In genomic region chr9:129783516-129784361, GRCh38 we compare ENCODE assay signal across 8 cellular contexts. TPM values are rescaled to one million over a fixed set of nuclear protein-coding genes. Genes with fewer than 3 reads are reported as not detected.
DNase-seq lines count a peak whose midpoint lies in the region; ATAC-seq, FAIRE-seq and TF ChIP-seq lines count a peak whose summit lies in the region.

No MANE protein-coding gene starts in this region.

- 37 to 40% methylated on average over 13 to 14 of the region's 14 CpGs for WGBS in GM23248 (ENCODE audit: low coverage in 1 of 2, low lambda C conversion rate in 2 of 2, missing lambda C conversion rate in 2 of 2), 2 experiments
- 19% methylated on average over 14 of the region's 14 CpGs for WGBS in HepG2 (ENCODE audit: low lambda C conversion rate)

- H3K79me2 ChIP-seq in GM23248 (ENCODE audit: insufficient read depth) (no peaks in the 10 kb centered on the region), HepG2 (ENCODE audit: insufficient read depth, low read length) (no peaks in the 10 kb centered on the region)

- no peak for TF ChIP-seq POLR2A in HepG2 (IDR thresholded peaks at IDR 0.05; ENCODE audit: insufficient read depth in 1 of 2, low read depth in 2 of 2, low read length in 2 of 2)

- H3F3A ChIP-seq in GM23248 (ENCODE audit: insufficient read depth) = peaks cover 20% of the 10 kb centered on the region

- H3K9ac ChIP-seq in GM23248 = no peak overlapping the region
- H3K9ac ChIP-seq in HepG2 (ENCODE audit: insufficient read depth, low read depth, low read length) = no peak overlapping the region

- peaks cover 4% of the 10 kb centered on the region for H3K4me1 Mint-ChIP-seq in activated CD4-positive, alpha-beta T cell treated with anti-CD3 and anti-CD28 coated beads for 36 hours
- peaks cover 4% of the 10 kb centered on the region for H3K4me1 Mint-ChIP-seq in chondrocyte (ENCODE audit: low read depth)

- in situ Hi-C loops in GM23248 (cut with MboI) (loop anchor here (5.0 to 10.0 kb wide), 2 partner anchors 46 to 649 kb away; no protein-coding TSS in a partner anchor), HepG2 (cut with HindIII; ENCODE audit: extremely low pct_ligation_motif_present, low pct_unique_long_range_greater_than_20kb) (loop anchor here (5.0 to 10.0 kb wide), 2 partner anchors 46 to 139 kb away; partner anchors contain the start of gene ASB6)

- H3K4me3 ChIP-seq in GM23248 (no peak overlapping the region), HepG2 (replicated peaks in 1 of 3; ENCODE audit: insufficient read depth in 1 of 3, low read depth in 2 of 3, low read length in 3 of 3) (no peak overlapping the region)

- H3K9me3 ChIP-seq in GM23248 (ENCODE audit: low read depth) = no peaks in the 10 kb centered on the region
- no peaks in the 10 kb centered on the region for H3K9me3 ChIP-seq in HepG2 (ENCODE audit: low read length)

- no peak for TF ChIP-seq EP300 in HepG2 (IDR thresholded peaks at IDR 0.05; ENCODE audit: low read depth in 2 of 2, low read length in 2 of 2)
- TF ChIP-seq EP300 in HepG2 (CRISPR knock-in tag; IDR thresholded peaks at IDR 0.05; ENCODE audit: borderline replicate concordance) = no peak

- H3K4me3 Mint-ChIP-seq in activated CD4-positive, alpha-beta T cell treated with anti-CD3 and anti-CD28 coated beads for 36 hours = no peak overlapping the region
- no peak overlapping the region for H3K4me3 Mint-ChIP-seq in chondrocyte (ENCODE audit: unreplicated experiment)

- peaks cover 18% of the 10 kb centered on the region for H3K4me1 ChIP-seq in GM23248 (ENCODE audit: insufficient read depth)
- H3K4me1 ChIP-seq in HepG2 (ENCODE audit: insufficient read depth, low read length) = no peaks in the 10 kb centered on the region

- FAIRE-seq in HepG2 (lab: Jason Lieb, UNC) = peak; percentile 67

- H3K27ac ChIP-seq in GM23248 (peak overlapping the region; percentile 52; the same call in 1 of the 2 replicates), HepG2 (ENCODE audit: extremely low read length, insufficient read depth, low read length) (no peak overlapping the region)

- H3K9me3 Mint-ChIP-seq in activated CD4-positive, alpha-beta T cell treated with anti-CD3 and anti-CD28 coated beads for 36 hours (ENCODE audit: low read depth) = no peaks in the 10 kb centered on the region
- H3K9me3 Mint-ChIP-seq in chondrocyte (ENCODE audit: low read depth) = no peaks in the 10 kb centered on the region

- POLR2A ChIA-PET in activated CD4-positive, alpha-beta T cell treated with anti-CD3 and anti-CD28 coated beads for 36 hours (lab: Charles Lee) = interaction anchor here (0.6 kb wide), 1 partner anchor 27 kb away, joined by 3 read pairs; no protein-coding TSS in a partner anchor
- POLR2A ChIA-PET in HepG2 (lab: Yijun Ruan, JAX) = no interaction called here

- peak; percentile 85 for TF ChIP-seq RAD21 in HepG2 (CRISPR knock-in tag; IDR thresholded peaks at IDR 0.05)

- no TSS peak for BruUV-seq in HepG2 (replicated peaks; lab: Mats Ljungman, UMichigan)

- peak; percentile 100 for ATAC-seq in activated CD4-positive, alpha-beta T cell treated with anti-CD3 and anti-CD28 coated beads for 36 hours
- ATAC-seq in HepG2 (peak; percentile 90), GM18498 (IDR thresholded peaks at IDR 0.05; ENCODE audit: unreplicated experiment) (no peak)

- peak overlapping the region; percentile 11 for H3K27ac Mint-ChIP-seq in activated CD4-positive, alpha-beta T cell treated with anti-CD3 and anti-CD28 coated beads for 36 hours
- H3K27ac Mint-ChIP-seq in chondrocyte (ENCODE audit: unreplicated experiment) = no peak overlapping the region

- H3K27me3 ChIP-seq in GM23248 (replicated peaks; ENCODE audit: insufficient read depth) (no peaks in the 10 kb centered on the region), HepG2 (ENCODE audit: control insufficient read depth in 1 of 2, insufficient read depth in 2 of 2, low read length in 2 of 2) (peaks cover 3 to 24% of the 10 kb centered on the region in 2 experiments; a peak in 2 of 5 replicates)

- peaks cover 2% of the 10 kb centered on the region for H3K27me3 Mint-ChIP-seq in activated CD4-positive, alpha-beta T cell treated with anti-CD3 and anti-CD28 coated beads for 36 hours
- peaks cover 18% of the 10 kb centered on the region for H3K27me3 Mint-ChIP-seq in chondrocyte (ENCODE audit: low read depth)

- TF ChIP-seq CTCF in AG09319 (IDR thresholded peaks at IDR 0.05; ENCODE audit: low read depth, low read length) (peak; percentile 86), chondrocyte (IDR thresholded peaks at IDR 0.05) (peak; percentile 95), HepG2 (CRISPR knock-in tag; IDR thresholded peaks at IDR 0.05) (peak; percentile 89)

- no peaks in the 10 kb centered on the region for H3K9me2 ChIP-seq in GM23248 (ENCODE audit: insufficient read depth)

- CTCF ChIA-PET in activated CD4-positive, alpha-beta T cell treated with anti-CD3 and anti-CD28 coated beads for 36 hours (lab: Charles Lee) = interaction anchor here (0.6 to 9.0 kb wide), 22 partner anchors 8 to 1416 kb away, joined by 3 to 101 read pairs (median 3); no protein-coding TSS in a partner anchor
- CTCF ChIA-PET in HepG2 (lab: Yijun Ruan, JAX; ENCODE audit: low intra/inter-chr PET ratio, low total read pairs) = interaction anchor here (0.8 to 2.5 kb wide), 6 partner anchors 10 to 172 kb away, joined by 3 to 56 read pairs (median 9); partner anchors contain the start of gene ASB6

- H3K36me3 Mint-ChIP-seq in activated CD4-positive, alpha-beta T cell treated with anti-CD3 and anti-CD28 coated beads for 36 hours (ENCODE audit: low read depth) = no peaks in the 10 kb centered on the region
- H3K36me3 Mint-ChIP-seq in chondrocyte (ENCODE audit: low read depth) = no peaks in the 10 kb centered on the region

- H3K4me2 ChIP-seq in GM23248 (ENCODE audit: unreplicated experiment) (no peak overlapping the region), HepG2 (ENCODE audit: low read depth, low read length) (no peak overlapping the region)

- DNase-seq in AG09319 (ENCODE audit: extremely low read depth, low read depth) (no peak), GM23248 (peak; percentile 84), NCI-H345 (lab: John Stamatoyannopoulos, UW) (peak; percentile 71), chondrocyte (ENCODE audit: low spot score) (no peak), HepG2 (ENCODE audit: low spot score) (peak; percentile 46)
- DNase-seq in activated CD4-positive, alpha-beta T cell treated with anti-CD3 and anti-CD28 coated beads for 36 hours = peak; percentile 84
- DNase-seq in stimulated activated CD4-positive, alpha-beta T cell treated with anti-CD3 and anti-CD28 coated beads, TNF-alpha, amount 100 ng/mL, for 1 hour (ENCODE audit: low read depth in 3 of 3, low spot score in 1 of 3) = peak; percentile 41 to 61 (median 53)

- H4K20me1 ChIP-seq in GM23248 (ENCODE audit: insufficient read depth) = no peaks in the 10 kb centered on the region
- H4K20me1 ChIP-seq in HepG2 (ENCODE audit: insufficient read depth, low read length) = no peaks in the 10 kb centered on the region

- intact Hi-C loops in activated CD4-positive, alpha-beta T cell treated with anti-CD3 and anti-CD28 coated beads for 36 hours (cut with DNase I, micrococcal nuclease) = loop anchor here (1.0 to 10.0 kb wide), 7 partner anchors 45 to 653 kb away; partner anchors contain the start of gene ASB6 (in 2 of the 2)
- intact Hi-C loops in HepG2 (cut with micrococcal nuclease; ENCODE audit: unreplicated experiment) = loop anchor here (1.0 to 5.0 kb wide), 2 partner anchors 46 to 141 kb away; partner anchors contain the start of gene ASB6

- H2AFZ ChIP-seq in GM23248 = peak overlapping the region; percentile 49; the same call in 1 of the 2 replicates
- no peak overlapping the region for H2AFZ ChIP-seq in HepG2 (ENCODE audit: low read length)

- H3K36me3 ChIP-seq in GM23248 (ENCODE audit: low read depth) (no peaks in the 10 kb centered on the region), HepG2 (replicated peaks in 1 of 2; ENCODE audit: control insufficient read depth in 1 of 2, insufficient read depth in 2 of 2, low read length in 2 of 2) (no peaks in the 10 kb centered on the region)

RNA-seq across cellular contexts. Expression of gene TOR1B, which starts 19.2 kb away (rescaled TPM):
- 47.6 and 55.1 TPM in 2 replicates for total RNA-seq in GM23248 (2014; rRNA removed; shearing (Covaris generic))
- polyA plus RNA-seq in GM23248 (2016; fragmentation: Nextera tagmentation; extraction: Ambion mirVana) (34.5 and 37.9 TPM in 2 replicates), HepG2 (2011; rRNA removed) (21.3 and 22.8 TPM in 2 replicates)
- 10 to 100 TPM; 18.0 to 22.1 TPM for total RNA-seq in activated CD4-positive, alpha-beta T cell treated with anti-CD3 and anti-CD28 coated beads for 36 hours
- total RNA-seq in chondrocyte (39.4 to 44.2 TPM (median 39.8 TPM) in 3 replicates), HepG2 (2016; rRNA removed; fragmentation: Illumina TruSeq; extraction: Trizol) (8.2 and 18.1 TPM in 2 replicates)
- total RNA-seq in HepG2 (2016; cell fraction: cytosol; rRNA removed; fragmentation: Illumina TruSeq; extraction: Trizol; ENCODE audit: low read depth) = 1.8 and 2.1 TPM in 2 replicates
- 8.2 and 16.7 TPM in 2 replicates for total RNA-seq in HepG2 (2016; cell fraction: insoluble cytoplasmic fraction; rRNA removed; fragmentation: Illumina TruSeq; extraction: Trizol)
- total RNA-seq in HepG2 (2016; cell fraction: membrane; rRNA removed; fragmentation: Illumina TruSeq; extraction: Trizol) = 4.8 and 6.4 TPM in 2 replicates
- 15.4 and 17.8 TPM in 2 replicates for total RNA-seq in HepG2 (2016; cell fraction: nucleus; rRNA removed; fragmentation: Illumina TruSeq; extraction: Trizol)
- polyA plus RNA-seq in HepG2 (2011; cell fraction: cytosol; rRNA removed) = 18.4 and 25.0 TPM in 2 replicates
- 9.9 and 15.3 TPM in 2 replicates for polyA plus RNA-seq in HepG2 (2011; cell fraction: nucleus; rRNA removed)
- 12.4 and 18.5 TPM in 2 replicates for polyA plus RNA-seq in HepG2 (2012)
- polyA plus RNA-seq in HepG2 (2016; cell fraction: cytosol; fragmentation: Illumina TruSeq; extraction: Trizol; ENCODE audit: low read depth) = 1.5 and 1.6 TPM in 2 replicates
- polyA plus RNA-seq in HepG2 (2016; cell fraction: insoluble cytoplasmic fraction; fragmentation: Illumina TruSeq; extraction: Trizol; ENCODE audit: low read depth) = 6.6 and 8.2 TPM in 2 replicates
- 3.4 and 3.7 TPM in 2 replicates for polyA plus RNA-seq in HepG2 (2016; cell fraction: membrane; fragmentation: Illumina TruSeq; extraction: Trizol; ENCODE audit: low read depth)
- polyA plus RNA-seq in HepG2 (2016; cell fraction: nucleus; fragmentation: Illumina TruSeq; extraction: Trizol; ENCODE audit: insufficient read depth, low read depth) = 24.0 and 24.3 TPM in 2 replicates
- 18.9 and 43.4 TPM in 2 replicates for polyA minus RNA-seq in HepG2 (2011; rRNA and poly(A)+ RNA removed; ENCODE audit: low replicate concordance)
- 11.5 and 13.4 TPM in 2 replicates for polyA minus RNA-seq in HepG2 (2011; cell fraction: cytosol; rRNA and poly(A)+ RNA removed)
- 9.5 and 14.4 TPM in 2 replicates for polyA minus RNA-seq in HepG2 (2011; cell fraction: nucleus; rRNA and poly(A)+ RNA removed)

RNA-seq across cellular contexts. Expression of gene PTGES, which starts 30.9 kb away (rescaled TPM):
- total RNA-seq in GM23248 (2014; rRNA removed; shearing (Covaris generic)) = 8.3 and 12.6 TPM in 2 replicates
- polyA plus RNA-seq in GM23248 (2016; fragmentation: Nextera tagmentation; extraction: Ambion mirVana) = 22.0 and 22.4 TPM in 2 replicates
- total RNA-seq in activated CD4-positive, alpha-beta T cell treated with anti-CD3 and anti-CD28 coated beads for 36 hours = under 1 TPM; 0.09 to 0.16 TPM
- total RNA-seq in chondrocyte = 0.95 to 3.3 TPM (median 1.3 TPM) in 3 replicates
- total RNA-seq in HepG2 (2016; rRNA removed; fragmentation: Illumina TruSeq; extraction: Trizol) = 0.07 TPM in 1 of 2 replicates, not detected in the other
- not detected in 2 replicates for total RNA-seq in HepG2 (2016; cell fraction: cytosol; rRNA removed; fragmentation: Illumina TruSeq; extraction: Trizol; ENCODE audit: low read depth)
- 0.13 TPM in 1 of 2 replicates, not detected in the other for total RNA-seq in HepG2 (2016; cell fraction: insoluble cytoplasmic fraction; rRNA removed; fragmentation: Illumina TruSeq; extraction: Trizol)
- not detected in 2 replicates for total RNA-seq in HepG2 (2016; cell fraction: membrane; rRNA removed; fragmentation: Illumina TruSeq; extraction: Trizol)
- not detected in 2 replicates for total RNA-seq in HepG2 (2016; cell fraction: nucleus; rRNA removed; fragmentation: Illumina TruSeq; extraction: Trizol)
- polyA plus RNA-seq in HepG2 (2011; rRNA removed) = not detected in 2 replicates
- polyA plus RNA-seq in HepG2 (2011; cell fraction: cytosol; rRNA removed) = 0.03 and 0.04 TPM in 2 replicates
- polyA plus RNA-seq in HepG2 (2011; cell fraction: nucleus; rRNA removed) = not detected in 2 replicates
- 0.07 TPM in 1 of 2 replicates, not detected in the other for polyA plus RNA-seq in HepG2 (2012)
- not detected in 2 replicates for polyA plus RNA-seq in HepG2 (2016; cell fraction: cytosol; fragmentation: Illumina TruSeq; extraction: Trizol; ENCODE audit: low read depth)
- polyA plus RNA-seq in HepG2 (2016; cell fraction: insoluble cytoplasmic fraction; fragmentation: Illumina TruSeq; extraction: Trizol; ENCODE audit: low read depth) = not detected in 2 replicates
- not detected in 2 replicates for polyA plus RNA-seq in HepG2 (2016; cell fraction: membrane; fragmentation: Illumina TruSeq; extraction: Trizol; ENCODE audit: low read depth)
- 0.36 TPM in 1 of 2 replicates, not detected in the other for polyA plus RNA-seq in HepG2 (2016; cell fraction: nucleus; fragmentation: Illumina TruSeq; extraction: Trizol; ENCODE audit: insufficient read depth, low read depth)
- 258 TPM in 1 of 2 replicates, not detected in the other for polyA minus RNA-seq in HepG2 (2011; rRNA and poly(A)+ RNA removed; ENCODE audit: low replicate concordance)
- 0.88 TPM in 1 of 2 replicates, not detected in the other for polyA minus RNA-seq in HepG2 (2011; cell fraction: cytosol; rRNA and poly(A)+ RNA removed)
- polyA minus RNA-seq in HepG2 (2011; cell fraction: nucleus; rRNA and poly(A)+ RNA removed) = 0.64 TPM in 1 of 2 replicates, not detected in the other

RNA-seq across cellular contexts. Expression of gene TOR1A, which starts 40.2 kb away (rescaled TPM):
- 63.6 and 73.6 TPM in 2 replicates for total RNA-seq in GM23248 (2014; rRNA removed; shearing (Covaris generic))
- polyA plus RNA-seq in GM23248 (2016; fragmentation: Nextera tagmentation; extraction: Ambion mirVana) (101 and 102 TPM in 2 replicates), HepG2 (2011; rRNA removed) (39.6 and 41.4 TPM in 2 replicates)
- 10 to 100 TPM; 34.9 to 39.7 TPM for total RNA-seq in activated CD4-positive, alpha-beta T cell treated with anti-CD3 and anti-CD28 coated beads for 36 hours
- total RNA-seq in chondrocyte (45.3 to 54.3 TPM (median 47.4 TPM) in 3 replicates), HepG2 (2016; rRNA removed; fragmentation: Illumina TruSeq; extraction: Trizol) (18.6 and 31.6 TPM in 2 replicates)
- total RNA-seq in HepG2 (2016; cell fraction: cytosol; rRNA removed; fragmentation: Illumina TruSeq; extraction: Trizol; ENCODE audit: low read depth) = 6.7 and 8.0 TPM in 2 replicates
- total RNA-seq in HepG2 (2016; cell fraction: insoluble cytoplasmic fraction; rRNA removed; fragmentation: Illumina TruSeq; extraction: Trizol) = 19.9 and 29.3 TPM in 2 replicates
- 15.5 and 16.3 TPM in 2 replicates for total RNA-seq in HepG2 (2016; cell fraction: membrane; rRNA removed; fragmentation: Illumina TruSeq; extraction: Trizol)
- total RNA-seq in HepG2 (2016; cell fraction: nucleus; rRNA removed; fragmentation: Illumina TruSeq; extraction: Trizol) = 28.0 and 32.7 TPM in 2 replicates
- 45.2 and 49.1 TPM in 2 replicates for polyA plus RNA-seq in HepG2 (2011; cell fraction: cytosol; rRNA removed)
- polyA plus RNA-seq in HepG2 (2011; cell fraction: nucleus; rRNA removed) = 18.7 and 22.3 TPM in 2 replicates
- polyA plus RNA-seq in HepG2 (2012) = 21.5 and 23.6 TPM in 2 replicates
- 6.1 and 7.7 TPM in 2 replicates for polyA plus RNA-seq in HepG2 (2016; cell fraction: cytosol; fragmentation: Illumina TruSeq; extraction: Trizol; ENCODE audit: low read depth)
- polyA plus RNA-seq in HepG2 (2016; cell fraction: insoluble cytoplasmic fraction; fragmentation: Illumina TruSeq; extraction: Trizol; ENCODE audit: low read depth) = 22.1 and 24.0 TPM in 2 replicates
- polyA plus RNA-seq in HepG2 (2016; cell fraction: membrane; fragmentation: Illumina TruSeq; extraction: Trizol; ENCODE audit: low read depth) = 12.0 and 13.6 TPM in 2 replicates
- 48.4 and 49.7 TPM in 2 replicates for polyA plus RNA-seq in HepG2 (2016; cell fraction: nucleus; fragmentation: Illumina TruSeq; extraction: Trizol; ENCODE audit: insufficient read depth, low read depth)
- polyA minus RNA-seq in HepG2 (2011; rRNA and poly(A)+ RNA removed; ENCODE audit: low replicate concordance) = 35.9 and 66.9 TPM in 2 replicates
- 17.9 TPM in 2 replicates for polyA minus RNA-seq in HepG2 (2011; cell fraction: cytosol; rRNA and poly(A)+ RNA removed)
- polyA minus RNA-seq in HepG2 (2011; cell fraction: nucleus; rRNA and poly(A)+ RNA removed) = 23.1 and 23.7 TPM in 2 replicates

RNA-seq across cellular contexts. Expression of gene C9orf78, which starts 51.3 kb away (rescaled TPM):
- total RNA-seq in GM23248 (2014; rRNA removed; shearing (Covaris generic)) = 46.8 and 66.0 TPM in 2 replicates
- polyA plus RNA-seq in GM23248 (2016; fragmentation: Nextera tagmentation; extraction: Ambion mirVana) (79.7 and 80.7 TPM in 2 replicates), HepG2 (2011; rRNA removed) (14.7 and 18.4 TPM in 2 replicates)
- 10 to 100 TPM; 42.8 to 59.8 TPM for total RNA-seq in activated CD4-positive, alpha-beta T cell treated with anti-CD3 and anti-CD28 coated beads for 36 hours
- total RNA-seq in chondrocyte (37.3 to 45.7 TPM (median 37.7 TPM) in 3 replicates), HepG2 (2016; rRNA removed; fragmentation: Illumina TruSeq; extraction: Trizol) (35.5 and 49.0 TPM in 2 replicates)
- total RNA-seq in HepG2 (2016; cell fraction: cytosol; rRNA removed; fragmentation: Illumina TruSeq; extraction: Trizol; ENCODE audit: low read depth) = 14.6 and 16.3 TPM in 2 replicates
- 37.6 and 59.4 TPM in 2 replicates for total RNA-seq in HepG2 (2016; cell fraction: insoluble cytoplasmic fraction; rRNA removed; fragmentation: Illumina TruSeq; extraction: Trizol)
- 28.0 and 28.1 TPM in 2 replicates for total RNA-seq in HepG2 (2016; cell fraction: membrane; rRNA removed; fragmentation: Illumina TruSeq; extraction: Trizol)
- 12.7 and 14.8 TPM in 2 replicates for total RNA-seq in HepG2 (2016; cell fraction: nucleus; rRNA removed; fragmentation: Illumina TruSeq; extraction: Trizol)
- 17.3 and 19.6 TPM in 2 replicates for polyA plus RNA-seq in HepG2 (2011; cell fraction: cytosol; rRNA removed)
- polyA plus RNA-seq in HepG2 (2011; cell fraction: nucleus; rRNA removed) = 3.1 and 4.7 TPM in 2 replicates
- 23.6 and 27.5 TPM in 2 replicates for polyA plus RNA-seq in HepG2 (2012)
- polyA plus RNA-seq in HepG2 (2016; cell fraction: cytosol; fragmentation: Illumina TruSeq; extraction: Trizol; ENCODE audit: low read depth) = 18.5 and 18.8 TPM in 2 replicates
- 81.0 and 86.6 TPM in 2 replicates for polyA plus RNA-seq in HepG2 (2016; cell fraction: insoluble cytoplasmic fraction; fragmentation: Illumina TruSeq; extraction: Trizol; ENCODE audit: low read depth)
- 30.0 and 32.0 TPM in 2 replicates for polyA plus RNA-seq in HepG2 (2016; cell fraction: membrane; fragmentation: Illumina TruSeq; extraction: Trizol; ENCODE audit: low read depth)
- polyA plus RNA-seq in HepG2 (2016; cell fraction: nucleus; fragmentation: Illumina TruSeq; extraction: Trizol; ENCODE audit: insufficient read depth, low read depth) = 30.1 and 37.2 TPM in 2 replicates
- polyA minus RNA-seq in HepG2 (2011; rRNA and poly(A)+ RNA removed; ENCODE audit: low replicate concordance) = 1.4 and 13.5 TPM in 2 replicates
- polyA minus RNA-seq in HepG2 (2011; cell fraction: cytosol; rRNA and poly(A)+ RNA removed) = 8.1 and 10.6 TPM in 2 replicates
- 7.0 and 9.3 TPM in 2 replicates for polyA minus RNA-seq in HepG2 (2011; cell fraction: nucleus; rRNA and poly(A)+ RNA removed)

RNA-seq across cellular contexts. Expression of gene USP20, which starts 51.5 kb away (rescaled TPM):
- total RNA-seq in GM23248 (2014; rRNA removed; shearing (Covaris generic)) = 7.3 and 10.3 TPM in 2 replicates
- 15.7 and 15.8 TPM in 2 replicates for polyA plus RNA-seq in GM23248 (2016; fragmentation: Nextera tagmentation; extraction: Ambion mirVana)
- 10 to 100 TPM; 37.6 to 48.5 TPM for total RNA-seq in activated CD4-positive, alpha-beta T cell treated with anti-CD3 and anti-CD28 coated beads for 36 hours
- 21.3 to 29.6 TPM (median 23.9 TPM) in 3 replicates for total RNA-seq in chondrocyte
- 2.9 and 4.4 TPM in 2 replicates for total RNA-seq in HepG2 (2016; rRNA removed; fragmentation: Illumina TruSeq; extraction: Trizol)
- 0.51 and 1.3 TPM in 2 replicates for total RNA-seq in HepG2 (2016; cell fraction: cytosol; rRNA removed; fragmentation: Illumina TruSeq; extraction: Trizol; ENCODE audit: low read depth)
- total RNA-seq in HepG2 (2016; cell fraction: insoluble cytoplasmic fraction; rRNA removed; fragmentation: Illumina TruSeq; extraction: Trizol) = 3.8 and 5.0 TPM in 2 replicates
- 1.9 and 2.3 TPM in 2 replicates for total RNA-seq in HepG2 (2016; cell fraction: membrane; rRNA removed; fragmentation: Illumina TruSeq; extraction: Trizol)
- 5.5 TPM in 2 replicates for total RNA-seq in HepG2 (2016; cell fraction: nucleus; rRNA removed; fragmentation: Illumina TruSeq; extraction: Trizol)
- 5.9 and 8.7 TPM in 2 replicates for polyA plus RNA-seq in HepG2 (2011; rRNA removed)
- 4.0 and 5.7 TPM in 2 replicates for polyA plus RNA-seq in HepG2 (2011; cell fraction: cytosol; rRNA removed)
- 64.1 and 76.1 TPM in 2 replicates for polyA plus RNA-seq in HepG2 (2011; cell fraction: nucleus; rRNA removed)
- polyA plus RNA-seq in HepG2 (2012) = 7.5 and 8.7 TPM in 2 replicates
- polyA plus RNA-seq in HepG2 (2016; cell fraction: cytosol; fragmentation: Illumina TruSeq; extraction: Trizol; ENCODE audit: low read depth) = 0.70 and 0.96 TPM in 2 replicates
- polyA plus RNA-seq in HepG2 (2016; cell fraction: insoluble cytoplasmic fraction; fragmentation: Illumina TruSeq; extraction: Trizol; ENCODE audit: low read depth) = 2.6 and 3.2 TPM in 2 replicates
- polyA plus RNA-seq in HepG2 (2016; cell fraction: membrane; fragmentation: Illumina TruSeq; extraction: Trizol; ENCODE audit: low read depth) = 1.4 and 1.5 TPM in 2 replicates
- 14.4 and 18.6 TPM in 2 replicates for polyA plus RNA-seq in HepG2 (2016; cell fraction: nucleus; fragmentation: Illumina TruSeq; extraction: Trizol; ENCODE audit: insufficient read depth, low read depth)
- 11.2 and 18.8 TPM in 2 replicates for polyA minus RNA-seq in HepG2 (2011; rRNA and poly(A)+ RNA removed; ENCODE audit: low replicate concordance)
- 3.8 and 5.1 TPM in 2 replicates for polyA minus RNA-seq in HepG2 (2011; cell fraction: cytosol; rRNA and poly(A)+ RNA removed)
- 8.5 and 10.2 TPM in 2 replicates for polyA minus RNA-seq in HepG2 (2011; cell fraction: nucleus; rRNA and poly(A)+ RNA removed)

Comparison
In these comparisons a context has a peak if more than half of its experiments do, and no peak if none do; other contexts are left out.
1. DNase-seq: peak in GM23248 (single experiment), NCI-H345 (single experiment), activated CD4-positive, alpha-beta T cell treated with anti-CD3 and anti-CD28 coated beads for 36 hours (single experiment), HepG2 (single experiment) and stimulated activated CD4-positive, alpha-beta T cell treated with anti-CD3 and anti-CD28 coated beads, TNF-alpha, amount 100 ng/mL, for 1 hour (3 of 3); none in AG09319 (single experiment) and chondrocyte (single experiment).
2. Peak in every context shown above with its lines, with median percentiles within 50 percentile points of each other: CTCF ChIP-seq.